ENCODE assay signal across 18 cellular contexts in genomic region chr16:79267781-79268180, GRCh38.
DNase-seq lines count a peak whose midpoint lies in the region; ATAC-seq lines count a peak whose summit lies in the region.
"Had no signal": no experiment of that assay in that cellular context is flagged by ENCODE, and none has a peak within 500 bp of the region (broad histone marks: within the 10 kb centered on the region; RNA-seq: fewer than 3 reads in every experiment).

No MANE protein-coding gene starts in this region.

- H3K27me3 Mint-ChIP-seq in activated CD4-positive, alpha-beta T cell treated with anti-CD3 and anti-CD28 coated beads, Interleukin-2, amount 10 ng/mL, durations not matched to agents 7 days and 5 days = peaks cover 38% of the 10 kb centered on the region
- H3K27me3 Mint-ChIP-seq in T-helper 17 cell = no peaks in the 10 kb centered on the region

- peaks cover 7% of the 10 kb centered on the region for H3K36me3 Mint-ChIP-seq in activated CD4-positive, alpha-beta T cell treated with anti-CD3 and anti-CD28 coated beads, Interleukin-2, amount 10 ng/mL, durations not matched to agents 7 days and 5 days (ENCODE audit: low read depth)
- H3K36me3 Mint-ChIP-seq in T-helper 17 cell (ENCODE audit: low read depth) = no peaks in the 10 kb centered on the region
- H3K36me3 Mint-ChIP-seq: stimulated activated naive B cell treated with anti-CD40 and anti-IgM and Interleukin-4, amounts not matched to agents 10 μg/mL and 1 μg/mL and 100 μg/mL, for 72 hours had no signal

- no peak overlapping the region for H3K4me3 Mint-ChIP-seq in activated CD4-positive, alpha-beta T cell treated with anti-CD3 and anti-CD28 coated beads, Interleukin-2, amount 10 ng/mL, durations not matched to agents 7 days and 5 days
- H3K4me3 Mint-ChIP-seq in T-helper 17 cell = peak overlapping the region; percentile 72
- H3K4me3 Mint-ChIP-seq: HFFc6; stimulated activated naive B cell treated with anti-CD40 and anti-IgM and Interleukin-4, amounts not matched to agents 10 μg/mL and 1 μg/mL and 100 μg/mL, for 72 hours had no signal

- CTCF ChIA-PET in activated CD4-positive, alpha-beta T cell treated with anti-CD3 and anti-CD28 coated beads, Interleukin-2, amount 10 ng/mL, durations not matched to agents 7 days and 5 days (lab: Charles Lee) = interaction anchor here (1.3 to 1.9 kb wide), 2 partner anchors 10 to 19 kb away, joined by 4 to 8 read pairs; no protein-coding TSS in a partner anchor

- ATAC-seq in T-helper 17 cell (no peak), HG03039 (IDR thresholded peaks at IDR 0.05; ENCODE audit: unreplicated experiment) (no peak)
- ATAC-seq: right lobe of liver; stimulated activated naive B cell treated with anti-CD40 and anti-IgM and Interleukin-4, amounts not matched to agents 10 μg/mL and 1 μg/mL and 100 μg/mL, for 72 hours had no signal

- peak; percentile 86 for DNase-seq in activated CD4-positive, alpha-beta T cell treated with anti-CD3 and anti-CD28 coated beads for 48 hours
- no peak for DNase-seq in activated CD4-positive, alpha-beta T cell treated with anti-CD3 and anti-CD28 coated beads, Interleukin-2, amount 10 ng/mL, durations not matched to agents 7 days and 5 days
- DNase-seq in T-helper 17 cell = no peak
- DNase-seq in activated T-helper 9 cell treated with anti-CD3 and anti-CD28 coated beads, Interleukin-2, amount 50 U/mL, for 16 hours (ENCODE audit: low read depth) = peak; percentile 55
- peak; percentile 42 to 50 for DNase-seq in stimulated activated CD4-positive, alpha-beta T cell treated with anti-CD3 and anti-CD28 coated beads, Interleukin-4, amount 100 ng/mL, for 4 hours
- no peak for DNase-seq in HPDE6-E6E7 (ENCODE audit: extremely low spot score)
- DNase-seq in HuH-7 (ENCODE audit: low spot score) = no peak
- DNase-seq: HFFc6; Kasumi-1; NCI-H1105; NCI-H2107; NCI-H526 treated with DMSO at 0.1 percent for 48 hours; ovary; right lobe of liver; Right ventricle myocardium superior; stimulated activated naive B cell treated with anti-CD40 and anti-IgM and Interleukin-4, amounts not matched to agents 10 μg/mL and 1 μg/mL and 100 μg/mL, for 72 hours; trophoblast cell had no signal

- no peak overlapping the region for H3K27ac Mint-ChIP-seq in activated CD4-positive, alpha-beta T cell treated with anti-CD3 and anti-CD28 coated beads, Interleukin-2, amount 10 ng/mL, durations not matched to agents 7 days and 5 days
- peak overlapping the region; percentile 60 for H3K27ac Mint-ChIP-seq in T-helper 17 cell
- H3K27ac Mint-ChIP-seq: HFFc6; stimulated activated naive B cell treated with anti-CD40 and anti-IgM and Interleukin-4, amounts not matched to agents 10 μg/mL and 1 μg/mL and 100 μg/mL, for 72 hours had no signal

- peaks cover 65% of the 10 kb centered on the region for H3K4me1 Mint-ChIP-seq in activated CD4-positive, alpha-beta T cell treated with anti-CD3 and anti-CD28 coated beads, Interleukin-2, amount 10 ng/mL, durations not matched to agents 7 days and 5 days
- peaks cover 59% of the 10 kb centered on the region for H3K4me1 Mint-ChIP-seq in T-helper 17 cell

- POLR2A ChIA-PET in activated CD4-positive, alpha-beta T cell treated with anti-CD3 and anti-CD28 coated beads, Interleukin-2, amount 10 ng/mL, durations not matched to agents 7 days and 5 days (lab: Charles Lee) = interaction anchor here (0.5 kb wide), 1 partner anchor 60 kb away, joined by 5 read pairs; no protein-coding TSS in a partner anchor

- peaks cover 23% of the 10 kb centered on the region for H3K9me3 Mint-ChIP-seq in activated CD4-positive, alpha-beta T cell treated with anti-CD3 and anti-CD28 coated beads, Interleukin-2, amount 10 ng/mL, durations not matched to agents 7 days and 5 days

- H3K9me3 ChIP-seq in T-helper 17 cell (ENCODE audit: control insufficient read depth, low read length, poor library complexity, severe bottlenecking) = no peaks in the 10 kb centered on the region
- H3K9me3 ChIP-seq: ovary, right lobe of liver had no signal

Comparison
In these comparisons a context has a peak if more than half of its experiments do, and no peak if none do; other contexts are left out.
1. DNase-seq: peak in activated CD4-positive, alpha-beta T cell treated with anti-CD3 and anti-CD28 coated beads for 48 hours (single experiment), activated T-helper 9 cell treated with anti-CD3 and anti-CD28 coated beads, Interleukin-2, amount 50 U/mL, for 16 hours (single experiment) and stimulated activated CD4-positive, alpha-beta T cell treated with anti-CD3 and anti-CD28 coated beads, Interleukin-4, amount 100 ng/mL, for 4 hours (2 of 2); none in activated CD4-positive, alpha-beta T cell treated with anti-CD3 and anti-CD28 coated beads, Interleukin-2, amount 10 ng/mL, durations not matched to agents 7 days and 5 days (single experiment), T-helper 17 cell (0 of 3), HPDE6-E6E7 (single experiment) and HuH-7 (single experiment).